In the genomic region with DNA sequence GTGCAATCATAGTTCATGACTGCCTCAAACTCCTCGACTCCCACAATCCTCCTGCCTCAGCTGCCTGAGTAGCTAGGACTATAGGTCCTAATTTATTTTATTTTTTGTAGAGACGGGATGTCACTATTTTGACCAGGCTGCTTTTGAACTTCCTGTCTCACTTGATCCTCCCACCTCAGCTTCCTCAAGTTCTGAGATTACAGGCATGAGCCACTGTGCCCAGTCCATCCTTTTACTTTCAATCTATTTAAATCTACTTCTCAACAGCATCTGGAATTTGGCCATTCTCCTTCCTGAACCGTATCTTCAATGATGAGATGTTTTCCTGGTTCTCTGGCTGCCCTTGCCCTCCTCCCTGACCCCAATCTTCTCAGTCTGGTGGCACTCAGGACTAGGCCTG, we compare ENCODE assay signal across 10 cellular contexts. TPM values are rescaled to one million over a fixed set of nuclear protein-coding genes. Genes with fewer than 3 reads are reported as not detected.
DNase-seq lines count a peak whose midpoint lies in the region; ATAC-seq, FAIRE-seq and TF ChIP-seq lines count a peak whose summit lies in the region.
"Had no signal": no experiment of that assay in that cellular context is flagged by ENCODE, and none has a peak within 500 bp of the region (broad histone marks: within the 10 kb centered on the region; RNA-seq: fewer than 3 reads in every experiment).

No MANE protein-coding gene starts in this region.

- H3K79me2 ChIP-seq in HepG2 (ENCODE audit: insufficient read depth, low read length), result peaks cover 19% of the 10 kb centered on the region

- CTCF ChIA-PET in activated B cell treated with CpG ODN at 0.5 μM for 24 hours (lab: Charles Lee), result interaction anchor here (0.8 kb wide), 1 partner anchor 110 kb away, joined by 3 read pairs; no protein-coding TSS in a partner anchor
- CTCF ChIA-PET in HepG2 (lab: Yijun Ruan, JAX; ENCODE audit: low intra/inter-chr PET ratio, low total read pairs), result no interaction called here

- no peak overlapping the region for H2BK5ac ChIP-seq in neuronal stem cell (ENCODE audit: low read length)

- peaks cover 6% of the 10 kb centered on the region for H3K79me1 ChIP-seq in neuronal stem cell (ENCODE audit: low read depth, low read length)

- H3K4me1 ChIP-seq in HepG2 (ENCODE audit: insufficient read depth, low read length), result peaks cover 34% of the 10 kb centered on the region
- H3K4me1 ChIP-seq in neuronal stem cell (ENCODE audit: control insufficient read depth in 2 of 2, insufficient read depth in 1 of 2, low read depth in 1 of 2, low read length in 2 of 2), result peaks cover 6 to 17% of the 10 kb centered on the region in 2 donors

- in situ Hi-C loops in HepG2 (cut with HindIII; ENCODE audit: extremely low pct_ligation_motif_present, low pct_unique_long_range_greater_than_20kb), result no loop called here

- WGBS in HepG2 (ENCODE audit: low lambda C conversion rate), result 34% methylated on average over 3 of the region's 3 CpGs
- WGBS in neuronal stem cell (ENCODE audit: extremely low coverage in 2 of 2, insufficient read length in 2 of 2, insufficient replicate concordance in 1 of 2), 2 donors, result no CpG with 5 or more reads among the region's 3 CpGs

- H4K20me1 ChIP-seq in HepG2 (ENCODE audit: insufficient read depth, low read length), result peaks cover 5% of the 10 kb centered on the region; the same call in 1 of the 2 replicates

- peak overlapping the region; percentile 82 for H3K4me3 Mint-ChIP-seq in activated B cell treated with CpG ODN at 0.5 μM for 24 hours

- peak overlapping the region; percentile 93 for H3K27ac ChIP-seq in 22Rv1
- peak overlapping the region; percentile 82 for H3K27ac ChIP-seq in HepG2 (ENCODE audit: extremely low read length, insufficient read depth, low read length)
- H3K27ac ChIP-seq in neuronal stem cell (replicated peaks; ENCODE audit: low read length), result no peak overlapping the region

- no peak for TF ChIP-seq POLR2A in HepG2 (IDR thresholded peaks at IDR 0.05; ENCODE audit: insufficient read depth in 1 of 2, low read depth in 2 of 2, low read length in 2 of 2)

- H3K4me1 Mint-ChIP-seq in activated B cell treated with CpG ODN at 0.5 μM for 24 hours, result peaks cover 54% of the 10 kb centered on the region

- H2BK15ac ChIP-seq in neuronal stem cell (ENCODE audit: low read length), result no peak overlapping the region

- peak overlapping the region; percentile 88 for H3K27ac Mint-ChIP-seq in activated B cell treated with CpG ODN at 0.5 μM for 24 hours

- no peak overlapping the region for H4K8ac ChIP-seq in neuronal stem cell (ENCODE audit: low read depth, low read length)

- no peaks in the 10 kb centered on the region for H3K9me3 ChIP-seq in HepG2 (ENCODE audit: low read length)
- no peaks in the 10 kb centered on the region for H3K9me3 ChIP-seq in neuronal stem cell (replicated peaks in 1 of 2; ENCODE audit: control insufficient read depth in 2 of 2, insufficient read depth in 1 of 2, low read depth in 1 of 2, low read length in 2 of 2)

- H3K14ac ChIP-seq in neuronal stem cell (ENCODE audit: low read length), result no peak overlapping the region

- intact Hi-C loops in activated B cell treated with CpG ODN at 0.5 μM for 24 hours (cut with micrococcal nuclease) (loop anchor here (5.0 to 10.0 kb wide), 3 partner anchors 41 to 151 kb away; a partner anchor contains a TSS), HepG2 (cut with micrococcal nuclease; ENCODE audit: unreplicated experiment) (no loop called here)

- H3K36me3 ChIP-seq in HepG2 (replicated peaks in 1 of 2; ENCODE audit: control insufficient read depth in 1 of 2, insufficient read depth in 2 of 2, low read length in 2 of 2) (no peaks in the 10 kb centered on the region), neuronal stem cell (replicated peaks in 1 of 2; ENCODE audit: control insufficient read depth in 2 of 2, insufficient read depth in 2 of 2, low read length in 2 of 2) (no peaks in the 10 kb centered on the region)

- no peak for TF ChIP-seq CTCF in 22Rv1 (IDR thresholded peaks at IDR 0.05)
- TF ChIP-seq CTCF in activated B cell treated with CpG ODN at 0.5 μM for 24 hours (IDR thresholded peaks at IDR 0.05), result no peak
- no peak for TF ChIP-seq CTCF in HepG2 (CRISPR knock-in tag; IDR thresholded peaks at IDR 0.05)

- TF ChIP-seq EP300 in HepG2 (IDR thresholded peaks at IDR 0.05; ENCODE audit: low read depth in 2 of 2, low read length in 2 of 2) (no peak), HepG2 (CRISPR knock-in tag; IDR thresholded peaks at IDR 0.05; ENCODE audit: borderline replicate concordance) (no peak)

- FAIRE-seq in HepG2 (lab: Jason Lieb, UNC), result no peak

- H2BK12ac ChIP-seq in neuronal stem cell (ENCODE audit: low read length), result no peak overlapping the region

- no peaks in the 10 kb centered on the region for H3K9me3 Mint-ChIP-seq in activated B cell treated with CpG ODN at 0.5 μM for 24 hours

- no peak overlapping the region for H3K23ac ChIP-seq in neuronal stem cell (ENCODE audit: low read depth, low read length, poor library complexity)

- H3K27me3 Mint-ChIP-seq in activated B cell treated with CpG ODN at 0.5 μM for 24 hours, result no peaks in the 10 kb centered on the region

- H2AFZ ChIP-seq in HepG2 (ENCODE audit: low read length), result no peak overlapping the region
- no peak overlapping the region for H2AFZ ChIP-seq in neuronal stem cell (ENCODE audit: low read length)

- H3K4me3 ChIP-seq in GM08714 (ENCODE audit: low read length) (peak overlapping the region; percentile 64; the same call in 1 of the 2 replicates), HepG2 (replicated peaks in 1 of 3; ENCODE audit: insufficient read depth in 1 of 3, low read depth in 2 of 3, low read length in 3 of 3) (peak overlapping the region; percentile 75 to 90 (median 85); a peak in 5 of 6 replicates), neuronal stem cell (ENCODE audit: low read length in 2 of 2) (no peak overlapping the region)

- H4K91ac ChIP-seq in neuronal stem cell (ENCODE audit: low read depth, low read length, poor library complexity), result no peak overlapping the region

- no peak overlapping the region for H3K18ac ChIP-seq in neuronal stem cell (ENCODE audit: low read length)

- H3K36me3 Mint-ChIP-seq in activated B cell treated with CpG ODN at 0.5 μM for 24 hours (ENCODE audit: low read depth), result peaks cover 2% of the 10 kb centered on the region

- POLR2A ChIA-PET in activated B cell treated with CpG ODN at 0.5 μM for 24 hours (lab: Charles Lee) (interaction anchor here (0.6 to 1.7 kb wide), 10 partner anchors 10 to 172 kb away, joined by 3 to 9 read pairs (median 7); a partner anchor contains a TSS), HepG2 (lab: Yijun Ruan, JAX) (interaction anchor here (1.3 to 2.2 kb wide), 5 partner anchors 40 to 150 kb away, joined by 4 to 8 read pairs (median 7); a partner anchor contains a TSS)

- H2AK5ac ChIP-seq in neuronal stem cell (ENCODE audit: low read depth, low read length), result no peak overlapping the region

- H3K4ac ChIP-seq in neuronal stem cell (ENCODE audit: low read length), result no peak overlapping the region

- no peak for TF ChIP-seq RAD21 in HepG2 (CRISPR knock-in tag; IDR thresholded peaks at IDR 0.05)

- peak overlapping the region; percentile 98 for H3K4me2 ChIP-seq in HepG2 (ENCODE audit: low read depth, low read length)
- H3K4me2 ChIP-seq in neuronal stem cell (ENCODE audit: insufficient read depth, low read length, poor library complexity, severe bottlenecking), result no peak overlapping the region

- DNase-seq in activated B cell treated with CpG ODN at 0.5 μM for 24 hours, result no peak
- DNase-seq in HepG2 (ENCODE audit: low spot score), result no peak
- no peak for DNase-seq in neuronal stem cell (ENCODE audit: low spot score)
- DNase-seq in activated effector memory CD4-positive, alpha-beta T cell treated with Interleukin-2 at 50 U/mL for 16 hours, result no peak
- DNase-seq in cerebellar cortex (ENCODE audit: low spot score), result no peak
- no peak for DNase-seq in GDM1 (lab: John Stamatoyannopoulos, UW)
- DNase-seq: NCI-H2029 treated with DMSO at 0.1 percent for 48 hours had no signal

- H3K27me3 ChIP-seq in HepG2 (ENCODE audit: control insufficient read depth in 1 of 2, insufficient read depth in 2 of 2, low read length in 2 of 2) (no peaks in the 10 kb centered on the region), neuronal stem cell (ENCODE audit: control insufficient read depth in 3 of 3, insufficient read depth in 3 of 3, low read depth in 1 of 3, low read length in 3 of 3) (peaks cover 0 to 6% (median 2%) of the 10 kb centered on the region in 3 experiments)

- peak overlapping the region; percentile 80 for H3K9ac ChIP-seq in HepG2 (ENCODE audit: insufficient read depth, low read depth, low read length)
- H3K9ac ChIP-seq in neuronal stem cell (ENCODE audit: low read depth, low read length, poor library complexity), result no peak overlapping the region

- ATAC-seq in activated B cell treated with CpG ODN at 0.5 μM for 24 hours (ENCODE audit: low read depth) (no peak), HepG2 (no peak)
- ATAC-seq: left colon had no signal

- BruUV-seq in HepG2 (replicated peaks; lab: Mats Ljungman, UMichigan), result no TSS peak

- H2BK120ac ChIP-seq in neuronal stem cell (ENCODE audit: low read depth, low read length), result no peak overlapping the region

RNA-seq across cellular contexts. Expression of a gene that starts 12.2 kb away (rescaled TPM):
- 0.22 TPM in 1 of 2 replicates, not detected in the other for total RNA-seq in activated B cell treated with CpG ODN at 0.5 μM for 24 hours
- total RNA-seq in HepG2 (2016; rRNA removed; fragmentation: Illumina TruSeq; extraction: Trizol), result not detected in 2 replicates
- total RNA-seq in HepG2 (2016; cell fraction: cytosol; rRNA removed; fragmentation: Illumina TruSeq; extraction: Trizol; ENCODE audit: low read depth), result not detected in 2 replicates
- total RNA-seq in HepG2 (2016; cell fraction: insoluble cytoplasmic fraction; rRNA removed; fragmentation: Illumina TruSeq; extraction: Trizol), result not detected in 2 replicates
- not detected in 2 replicates for total RNA-seq in HepG2 (2016; cell fraction: membrane; rRNA removed; fragmentation: Illumina TruSeq; extraction: Trizol)
- 0.09 TPM in 1 of 2 replicates, not detected in the other for total RNA-seq in HepG2 (2016; cell fraction: nucleus; rRNA removed; fragmentation: Illumina TruSeq; extraction: Trizol)
- polyA plus RNA-seq in HepG2 (2011; rRNA removed), result 0.05 and 0.13 TPM in 2 replicates
- polyA plus RNA-seq in HepG2 (2011; cell fraction: cytosol; rRNA removed), result 0.04 and 0.16 TPM in 2 replicates
- polyA plus RNA-seq in HepG2 (2011; cell fraction: nucleus; rRNA removed), result 0.64 and 1.3 TPM in 2 replicates
- 0.32 and 0.40 TPM in 2 replicates for polyA plus RNA-seq in HepG2 (2012)
- not detected in 2 replicates for polyA plus RNA-seq in HepG2 (2016; cell fraction: cytosol; fragmentation: Illumina TruSeq; extraction: Trizol; ENCODE audit: low read depth)
- polyA plus RNA-seq in HepG2 (2016; cell fraction: insoluble cytoplasmic fraction; fragmentation: Illumina TruSeq; extraction: Trizol; ENCODE audit: low read depth), result not detected in 2 replicates
- not detected in 2 replicates for polyA plus RNA-seq in HepG2 (2016; cell fraction: membrane; fragmentation: Illumina TruSeq; extraction: Trizol; ENCODE audit: low read depth)
- not detected in 2 replicates for polyA plus RNA-seq in HepG2 (2016; cell fraction: nucleus; fragmentation: Illumina TruSeq; extraction: Trizol; ENCODE audit: insufficient read depth, low read depth)
- polyA minus RNA-seq in HepG2 (2011; rRNA and poly(A)+ RNA removed; ENCODE audit: low replicate concordance), result 0.05 and 0.06 TPM in 2 replicates
- not detected in 2 replicates for polyA minus RNA-seq in HepG2 (2011; cell fraction: cytosol; rRNA and poly(A)+ RNA removed)
- 0.39 TPM in 1 of 2 replicates, not detected in the other for polyA minus RNA-seq in HepG2 (2011; cell fraction: nucleus; rRNA and poly(A)+ RNA removed)
- 0.20 TPM for polyA plus RNA-seq in neuronal stem cell (2013, experiment 1 of 2)
- 0.07 TPM for polyA plus RNA-seq in neuronal stem cell (2013, experiment 2 of 2)

RNA-seq across cellular contexts. Expression of a gene that starts 12.3 kb away (rescaled TPM):
- 254 and 259 TPM in 2 replicates for total RNA-seq in activated B cell treated with CpG ODN at 0.5 μM for 24 hours
- total RNA-seq in HepG2 (2016; rRNA removed; fragmentation: Illumina TruSeq; extraction: Trizol), result 0.66 and 1.2 TPM in 2 replicates
- 0.91 and 1.4 TPM in 2 replicates for total RNA-seq in HepG2 (2016; cell fraction: cytosol; rRNA removed; fragmentation: Illumina TruSeq; extraction: Trizol; ENCODE audit: low read depth)
- total RNA-seq in HepG2 (2016; cell fraction: insoluble cytoplasmic fraction; rRNA removed; fragmentation: Illumina TruSeq; extraction: Trizol), result 0.65 and 0.95 TPM in 2 replicates
- total RNA-seq in HepG2 (2016; cell fraction: membrane; rRNA removed; fragmentation: Illumina TruSeq; extraction: Trizol), result 0.83 TPM in 2 replicates
- 0.97 and 1.4 TPM in 2 replicates for total RNA-seq in HepG2 (2016; cell fraction: nucleus; rRNA removed; fragmentation: Illumina TruSeq; extraction: Trizol)
- 4.5 and 6.5 TPM in 2 replicates for polyA plus RNA-seq in HepG2 (2011; rRNA removed)
- 1.9 and 3.2 TPM in 2 replicates for polyA plus RNA-seq in HepG2 (2011; cell fraction: cytosol; rRNA removed)
- polyA plus RNA-seq in HepG2 (2011; cell fraction: nucleus; rRNA removed), result 28.6 and 38.6 TPM in 2 replicates
- 3.1 and 4.5 TPM in 2 replicates for polyA plus RNA-seq in HepG2 (2012)
- 0.95 and 1.3 TPM in 2 replicates for polyA plus RNA-seq in HepG2 (2016; cell fraction: cytosol; fragmentation: Illumina TruSeq; extraction: Trizol; ENCODE audit: low read depth)
- polyA plus RNA-seq in HepG2 (2016; cell fraction: insoluble cytoplasmic fraction; fragmentation: Illumina TruSeq; extraction: Trizol; ENCODE audit: low read depth), result 0.72 and 1.0 TPM in 2 replicates
- 0.70 and 0.74 TPM in 2 replicates for polyA plus RNA-seq in HepG2 (2016; cell fraction: membrane; fragmentation: Illumina TruSeq; extraction: Trizol; ENCODE audit: low read depth)
- polyA plus RNA-seq in HepG2 (2016; cell fraction: nucleus; fragmentation: Illumina TruSeq; extraction: Trizol; ENCODE audit: insufficient read depth, low read depth), result 4.6 and 5.3 TPM in 2 replicates
- polyA minus RNA-seq in HepG2 (2011; rRNA and poly(A)+ RNA removed; ENCODE audit: low replicate concordance), result 3.4 and 95.8 TPM in 2 replicates
- polyA minus RNA-seq in HepG2 (2011; cell fraction: cytosol; rRNA and poly(A)+ RNA removed), result 1.5 and 1.6 TPM in 2 replicates
- polyA minus RNA-seq in HepG2 (2011; cell fraction: nucleus; rRNA and poly(A)+ RNA removed), result 1.9 and 2.3 TPM in 2 replicates
- polyA plus RNA-seq in neuronal stem cell (2013, experiment 1 of 2), result 34.8 TPM
- 32.9 TPM for polyA plus RNA-seq in neuronal stem cell (2013, experiment 2 of 2)

RNA-seq across cellular contexts. Expression of a gene that starts 40.0 kb away (rescaled TPM):
- total RNA-seq in activated B cell treated with CpG ODN at 0.5 μM for 24 hours (33.6 and 37.7 TPM in 2 replicates), HepG2 (2016; rRNA removed; fragmentation: Illumina TruSeq; extraction: Trizol) (19.0 and 48.9 TPM in 2 replicates)
- total RNA-seq in HepG2 (2016; cell fraction: cytosol; rRNA removed; fragmentation: Illumina TruSeq; extraction: Trizol; ENCODE audit: low read depth), result 9.3 and 10.3 TPM in 2 replicates
- total RNA-seq in HepG2 (2016; cell fraction: insoluble cytoplasmic fraction; rRNA removed; fragmentation: Illumina TruSeq; extraction: Trizol), result 17.2 and 48.2 TPM in 2 replicates
- total RNA-seq in HepG2 (2016; cell fraction: membrane; rRNA removed; fragmentation: Illumina TruSeq; extraction: Trizol), result 17.0 and 19.9 TPM in 2 replicates
- 44.7 and 51.0 TPM in 2 replicates for total RNA-seq in HepG2 (2016; cell fraction: nucleus; rRNA removed; fragmentation: Illumina TruSeq; extraction: Trizol)
- polyA plus RNA-seq in HepG2 (2011; rRNA removed), result 59.5 and 60.6 TPM in 2 replicates
- 48.6 and 64.5 TPM in 2 replicates for polyA plus RNA-seq in HepG2 (2011; cell fraction: cytosol; rRNA removed)
- polyA plus RNA-seq in HepG2 (2011; cell fraction: nucleus; rRNA removed), result 146 and 162 TPM in 2 replicates
- 30.5 and 38.6 TPM in 2 replicates for polyA plus RNA-seq in HepG2 (2012)
- polyA plus RNA-seq in HepG2 (2016; cell fraction: cytosol; fragmentation: Illumina TruSeq; extraction: Trizol; ENCODE audit: low read depth), result 6.7 and 6.8 TPM in 2 replicates
- polyA plus RNA-seq in HepG2 (2016; cell fraction: insoluble cytoplasmic fraction; fragmentation: Illumina TruSeq; extraction: Trizol; ENCODE audit: low read depth), result 16.2 and 18.3 TPM in 2 replicates
- polyA plus RNA-seq in HepG2 (2016; cell fraction: membrane; fragmentation: Illumina TruSeq; extraction: Trizol; ENCODE audit: low read depth), result 11.2 and 12.8 TPM in 2 replicates
- polyA plus RNA-seq in HepG2 (2016; cell fraction: nucleus; fragmentation: Illumina TruSeq; extraction: Trizol; ENCODE audit: insufficient read depth, low read depth), result 78.7 and 83.1 TPM in 2 replicates
- polyA minus RNA-seq in HepG2 (2011; rRNA and poly(A)+ RNA removed; ENCODE audit: low replicate concordance), result 71.9 and 74.1 TPM in 2 replicates
- 24.7 and 26.8 TPM in 2 replicates for polyA minus RNA-seq in HepG2 (2011; cell fraction: cytosol; rRNA and poly(A)+ RNA removed)
- polyA minus RNA-seq in HepG2 (2011; cell fraction: nucleus; rRNA and poly(A)+ RNA removed), result 40.9 and 45.3 TPM in 2 replicates
- polyA plus RNA-seq in neuronal stem cell (2013, experiment 1 of 2), result 23.6 TPM
- polyA plus RNA-seq in neuronal stem cell (2013, experiment 2 of 2), result 22.2 TPM

RNA-seq across cellular contexts. Expression of a gene that starts 43.1 kb away (rescaled TPM):
- total RNA-seq in activated B cell treated with CpG ODN at 0.5 μM for 24 hours, result 0.31 TPM in 1 of 2 replicates, not detected in the other
- total RNA-seq in HepG2 (2016; rRNA removed; fragmentation: Illumina TruSeq; extraction: Trizol), result not detected in 2 replicates
- total RNA-seq in HepG2 (2016; cell fraction: cytosol; rRNA removed; fragmentation: Illumina TruSeq; extraction: Trizol; ENCODE audit: low read depth), result not detected in 2 replicates
- not detected in 2 replicates for total RNA-seq in HepG2 (2016; cell fraction: insoluble cytoplasmic fraction; rRNA removed; fragmentation: Illumina TruSeq; extraction: Trizol)
- total RNA-seq in HepG2 (2016; cell fraction: membrane; rRNA removed; fragmentation: Illumina TruSeq; extraction: Trizol), result not detected in 2 replicates
- total RNA-seq in HepG2 (2016; cell fraction: nucleus; rRNA removed; fragmentation: Illumina TruSeq; extraction: Trizol), result not detected in 2 replicates
- polyA plus RNA-seq in HepG2 (2011; rRNA removed), result not detected in 2 replicates
- 0.09 TPM in 1 of 2 replicates, not detected in the other for polyA plus RNA-seq in HepG2 (2011; cell fraction: cytosol; rRNA removed)
- 0.18 and 0.26 TPM in 2 replicates for polyA plus RNA-seq in HepG2 (2011; cell fraction: nucleus; rRNA removed)
- polyA plus RNA-seq in HepG2 (2012), result not detected in 2 replicates
- not detected in 2 replicates for polyA plus RNA-seq in HepG2 (2016; cell fraction: cytosol; fragmentation: Illumina TruSeq; extraction: Trizol; ENCODE audit: low read depth)
- polyA plus RNA-seq in HepG2 (2016; cell fraction: insoluble cytoplasmic fraction; fragmentation: Illumina TruSeq; extraction: Trizol; ENCODE audit: low read depth), result not detected in 2 replicates
- polyA plus RNA-seq in HepG2 (2016; cell fraction: membrane; fragmentation: Illumina TruSeq; extraction: Trizol; ENCODE audit: low read depth), result not detected in 2 replicates
- polyA plus RNA-seq in HepG2 (2016; cell fraction: nucleus; fragmentation: Illumina TruSeq; extraction: Trizol; ENCODE audit: insufficient read depth, low read depth), result not detected in 2 replicates
- 0.21 TPM in 1 of 2 replicates, not detected in the other for polyA minus RNA-seq in HepG2 (2011; rRNA and poly(A)+ RNA removed; ENCODE audit: low replicate concordance)
- polyA minus RNA-seq in HepG2 (2011; cell fraction: cytosol; rRNA and poly(A)+ RNA removed), result not detected in 2 replicates
- polyA minus RNA-seq in HepG2 (2011; cell fraction: nucleus; rRNA and poly(A)+ RNA removed), result not detected in 2 replicates
- polyA plus RNA-seq in neuronal stem cell (2013, experiment 1 of 2), result 1.2 TPM
- polyA plus RNA-seq in neuronal stem cell (2013, experiment 2 of 2), result 1.3 TPM

RNA-seq across cellular contexts. Expression of a gene that starts 45.1 kb away (rescaled TPM):
- total RNA-seq in activated B cell treated with CpG ODN at 0.5 μM for 24 hours, result not detected in 2 replicates
- not detected in 2 replicates for total RNA-seq in HepG2 (2016; rRNA removed; fragmentation: Illumina TruSeq; extraction: Trizol)
- not detected in 2 replicates for total RNA-seq in HepG2 (2016; cell fraction: cytosol; rRNA removed; fragmentation: Illumina TruSeq; extraction: Trizol; ENCODE audit: low read depth)
- not detected in 2 replicates for total RNA-seq in HepG2 (2016; cell fraction: insoluble cytoplasmic fraction; rRNA removed; fragmentation: Illumina TruSeq; extraction: Trizol)
- total RNA-seq in HepG2 (2016; cell fraction: membrane; rRNA removed; fragmentation: Illumina TruSeq; extraction: Trizol), result not detected in 2 replicates
- total RNA-seq in HepG2 (2016; cell fraction: nucleus; rRNA removed; fragmentation: Illumina TruSeq; extraction: Trizol), result not detected in 2 replicates
- polyA plus RNA-seq in HepG2 (2011; rRNA removed), result not detected in 2 replicates
- not detected in 2 replicates for polyA plus RNA-seq in HepG2 (2011; cell fraction: cytosol; rRNA removed)
- not detected in 2 replicates for polyA plus RNA-seq in HepG2 (2011; cell fraction: nucleus; rRNA removed)
- not detected in 2 replicates for polyA plus RNA-seq in HepG2 (2012)
- polyA plus RNA-seq in HepG2 (2016; cell fraction: cytosol; fragmentation: Illumina TruSeq; extraction: Trizol; ENCODE audit: low read depth), result not detected in 2 replicates
- polyA plus RNA-seq in HepG2 (2016; cell fraction: insoluble cytoplasmic fraction; fragmentation: Illumina TruSeq; extraction: Trizol; ENCODE audit: low read depth), result not detected in 2 replicates
- not detected in 2 replicates for polyA plus RNA-seq in HepG2 (2016; cell fraction: membrane; fragmentation: Illumina TruSeq; extraction: Trizol; ENCODE audit: low read depth)
- not detected in 2 replicates for polyA plus RNA-seq in HepG2 (2016; cell fraction: nucleus; fragmentation: Illumina TruSeq; extraction: Trizol; ENCODE audit: insufficient read depth, low read depth)
- polyA minus RNA-seq in HepG2 (2011; rRNA and poly(A)+ RNA removed; ENCODE audit: low replicate concordance), result 0.19 TPM in 1 of 2 replicates, not detected in the other
- polyA minus RNA-seq in HepG2 (2011; cell fraction: cytosol; rRNA and poly(A)+ RNA removed), result not detected in 2 replicates
- not detected in 2 replicates for polyA minus RNA-seq in HepG2 (2011; cell fraction: nucleus; rRNA and poly(A)+ RNA removed)
- polyA plus RNA-seq in neuronal stem cell (2013, experiment 1 of 2), result not detected
- polyA plus RNA-seq in neuronal stem cell (2013, experiment 2 of 2), result not detected

Comparison
In these comparisons a context has a peak if more than half of its experiments do, and no peak if none do; other contexts are left out.
1. H3K4me3 ChIP-seq: peak in GM08714 (single experiment) and HepG2 (3 of 3); none in neuronal stem cell (0 of 2).
2. RNA of a gene that starts 12.3 kb away (total RNA-seq): 254 to 259 TPM in activated B cell treated with CpG ODN at 0.5 μM for 24 hours; 0.65 to 1.4 TPM in HepG2; every median in the first group is over 100 times any median in the second.